Comparison of ENCODE assay signal across 1 cellular context in the genomic region with DNA sequence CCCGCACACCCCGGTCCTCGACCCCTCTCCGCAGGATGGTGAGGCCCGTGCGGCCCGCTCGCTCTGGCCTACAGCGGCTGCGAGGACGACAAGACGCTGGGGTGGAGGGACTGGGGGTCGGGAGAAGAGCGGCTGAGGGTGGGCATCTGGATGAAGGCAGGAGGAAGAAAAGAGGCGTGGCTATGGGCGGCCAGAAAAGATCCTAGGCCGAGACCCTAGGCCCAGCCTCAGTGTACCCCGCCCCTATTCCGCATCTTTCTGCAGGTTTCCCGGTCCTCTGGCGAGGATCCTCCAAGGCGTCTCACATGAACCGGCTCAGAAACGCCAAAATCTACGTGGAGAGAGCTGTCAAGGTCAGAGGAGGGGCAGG.
TF ChIP-seq lines count a peak whose summit lies in the region.

No MANE protein-coding gene starts in this region.

TF ChIP-seq in endothelial cell of umbilical vein, 7 proteins besides CTCF, POLR2A, EP300 and RAD21:
- no peak for TF ChIP-seq POLR2AphosphoS5 (IDR thresholded peaks at IDR 0.05; ENCODE audit: insufficient read depth, low read depth, low read length)
- TF ChIP-seq JUN (IDR thresholded peaks at IDR 0.05; ENCODE audit: borderline replicate concordance, insufficient read depth, insufficient read length, low read depth), result no peak
